ENCODE assay signal across 14 cellular contexts in the genomic region with DNA sequence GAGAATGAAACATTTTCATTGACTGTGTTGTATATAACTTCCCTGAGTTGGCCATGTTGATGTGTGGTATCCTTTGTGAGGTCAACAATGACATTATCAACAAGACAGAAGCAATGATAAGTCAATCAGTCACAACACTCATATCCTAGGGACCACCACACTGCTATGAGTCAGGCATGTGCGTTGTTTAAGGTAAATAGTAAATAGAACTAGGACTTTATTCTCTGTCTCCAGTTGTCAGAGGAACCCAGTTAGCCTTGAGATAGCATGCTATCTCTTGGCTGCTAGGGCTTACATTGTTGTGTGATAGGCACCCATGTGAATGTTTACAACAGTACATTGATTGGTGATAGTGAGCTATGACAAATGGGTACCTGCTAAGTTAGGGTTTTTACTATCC.
"Had no signal": no experiment of that assay in that cellular context is flagged by ENCODE, and none has a peak within 500 bp of the region (broad histone marks: within the 10 kb centered on the region; RNA-seq: fewer than 3 reads in every experiment).

No MANE protein-coding gene starts in this region.

- ATAC-seq: right cardiac atrium had no signal

- H3K9me3 ChIP-seq: adrenal gland, colonic mucosa, prostate gland, upper lobe of left lung had no signal

- H3K9me3 Mint-ChIP-seq: activated naive CD4-positive, alpha-beta T cell treated with anti-CD3 and anti-CD28 coated beads, Interleukin-2, amount 10 ng/mL, durations not matched to agents 7 days and 5 days; stimulated activated naive CD8-positive, alpha-beta T cell treated with anti-CD3 and anti-CD28 coated beads, Interleukin-15, Interleukin-2, amounts not matched to agents 100 ng/mL and 50 ng/mL, for 24 hours had no signal

- DNase-seq: activated naive CD4-positive, alpha-beta T cell treated with anti-CD3 and anti-CD28 coated beads, Interleukin-2, amount 10 ng/mL, durations not matched to agents 7 days and 5 days; activated T-cell treated with anti-CD3 and anti-CD28 coated beads, Interleukin-2, amount 50 U/mL, for 1 hour; adrenal gland; caudate nucleus; colonic mucosa; foreskin melanocyte; nephron progenitor cell; right cardiac atrium; stimulated activated CD4-positive, alpha-beta T cell treated with anti-CD3 and anti-CD28 coated beads, Interleukin-4, amount 100 ng/mL, for 4 hours; stimulated activated CD8-positive, alpha-beta memory T cell treated with anti-CD3 and anti-CD28 coated beads, Interleukin-4, amount 100 ng/mL, for 48 hours; upper lobe of left lung had no signal

- H3K27me3 ChIP-seq: adrenal gland, colonic mucosa, upper lobe of left lung had no signal

- H3K36me3 ChIP-seq: adrenal gland, colonic mucosa, prostate gland, upper lobe of left lung had no signal

- H3K27me3 Mint-ChIP-seq: activated naive CD4-positive, alpha-beta T cell treated with anti-CD3 and anti-CD28 coated beads, Interleukin-2, amount 10 ng/mL, durations not matched to agents 7 days and 5 days; stimulated activated naive CD8-positive, alpha-beta T cell treated with anti-CD3 and anti-CD28 coated beads, Interleukin-15, Interleukin-2, amounts not matched to agents 100 ng/mL and 50 ng/mL, for 24 hours had no signal

- H3K4me3 Mint-ChIP-seq: activated naive CD4-positive, alpha-beta T cell treated with anti-CD3 and anti-CD28 coated beads, Interleukin-2, amount 10 ng/mL, durations not matched to agents 7 days and 5 days; nephron progenitor cell; stimulated activated naive CD8-positive, alpha-beta T cell treated with anti-CD3 and anti-CD28 coated beads, Interleukin-15, Interleukin-2, amounts not matched to agents 100 ng/mL and 50 ng/mL, for 24 hours had no signal

- H3K4me3 ChIP-seq: adrenal gland, colonic mucosa, prostate gland, skin epidermis, upper lobe of left lung had no signal

- H3K27ac Mint-ChIP-seq: activated naive CD4-positive, alpha-beta T cell treated with anti-CD3 and anti-CD28 coated beads, Interleukin-2, amount 10 ng/mL, durations not matched to agents 7 days and 5 days; nephron progenitor cell; stimulated activated naive CD8-positive, alpha-beta T cell treated with anti-CD3 and anti-CD28 coated beads, Interleukin-15, Interleukin-2, amounts not matched to agents 100 ng/mL and 50 ng/mL, for 24 hours had no signal

- H3K27ac ChIP-seq: adrenal gland, colonic mucosa, prostate gland, skin epidermis, upper lobe of left lung had no signal

- H3K4me1 ChIP-seq: colonic mucosa, prostate gland had no signal
